ENCODE assay signal across 9 cellular contexts in the genomic region with DNA sequence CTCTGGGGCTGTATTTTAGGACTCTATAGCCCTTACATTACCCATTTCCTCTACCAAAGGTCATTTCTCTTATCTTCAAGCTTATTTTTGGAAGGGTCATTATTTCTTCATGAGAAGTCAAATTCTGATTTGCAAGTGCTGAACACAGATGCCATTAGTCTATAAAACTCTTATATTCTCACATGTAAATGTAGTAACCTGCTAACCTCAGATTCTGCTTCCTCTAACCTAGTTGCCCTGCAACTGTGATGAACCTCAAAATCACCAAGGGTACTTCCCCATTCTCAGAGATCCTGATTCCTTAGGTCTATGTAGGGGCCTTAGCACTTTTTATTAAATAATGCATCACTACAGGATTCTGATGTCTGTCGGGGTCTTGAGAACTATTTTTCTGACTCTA. TPM values are rescaled to one million over a fixed set of nuclear protein-coding genes. Genes with fewer than 3 reads are reported as not detected.
DNase-seq lines count a peak whose midpoint lies in the region; ATAC-seq and TF ChIP-seq lines count a peak whose summit lies in the region.
"Had no signal": no experiment of that assay in that cellular context is flagged by ENCODE, and none has a peak within 500 bp of the region (broad histone marks: within the 10 kb centered on the region; RNA-seq: fewer than 3 reads in every experiment).

No MANE protein-coding gene starts in this region.

- no peak overlapping the region for H3K4me3 Mint-ChIP-seq in activated CD8-positive, alpha-beta memory T cell treated with anti-CD3 and anti-CD28 coated beads, Interleukin-2, amount 10 ng/mL, durations not matched to agents 7 days and 5 days
- H3K4me3 Mint-ChIP-seq in activated CD4-positive, alpha-beta T cell treated with anti-CD3 and anti-CD28 coated beads, Interleukin-2, amount 10 ng/mL, durations not matched to agents 7 days and 5 days, result no peak overlapping the region

- H3K4me3 ChIP-seq in OCI-LY3 (ENCODE audit: low read length) (no peak overlapping the region), testis (no peak overlapping the region)
- H3K4me3 ChIP-seq: esophagus squamous epithelium had no signal

- no peaks in the 10 kb centered on the region for H3K9me3 ChIP-seq in OCI-LY3 (ENCODE audit: insufficient read depth, low read length)
- no peaks in the 10 kb centered on the region for H3K9me3 ChIP-seq in testis
- H3K9me3 ChIP-seq: esophagus squamous epithelium had no signal

- no peaks in the 10 kb centered on the region for H3K27me3 ChIP-seq in OCI-LY3 (ENCODE audit: low read depth, low read length)
- H3K27me3 ChIP-seq in testis, result no peaks in the 10 kb centered on the region
- H3K27me3 ChIP-seq: esophagus squamous epithelium had no signal

- WGBS in testis, 2 donors, result 90 to 93% methylated on average over 1 of the region's 1 CpG

- H3K36me3 ChIP-seq in OCI-LY3 (replicated peaks; ENCODE audit: low read depth, low read length) (no peaks in the 10 kb centered on the region), testis (ENCODE audit: low read depth, missing control alignments) (no peaks in the 10 kb centered on the region)
- H3K36me3 ChIP-seq: esophagus squamous epithelium had no signal

- ATAC-seq in activated CD8-positive, alpha-beta memory T cell treated with anti-CD3 and anti-CD28 coated beads, Interleukin-2, amount 10 ng/mL, durations not matched to agents 7 days and 5 days, result no peak
- ATAC-seq in HG02884 (IDR thresholded peaks at IDR 0.05; ENCODE audit: unreplicated experiment), result peak; percentile 48

- no peak overlapping the region for H2AFZ ChIP-seq in OCI-LY3 (ENCODE audit: low read depth, low read length)

- CTCF ChIA-PET in activated CD8-positive, alpha-beta memory T cell treated with anti-CD3 and anti-CD28 coated beads, Interleukin-2, amount 10 ng/mL, durations not matched to agents 7 days and 5 days (lab: Charles Lee), result interaction anchor here (1.4 to 10.8 kb wide), 3 partner anchors 10 to 63 kb away, joined by 3 to 70 read pairs (median 9); no protein-coding TSS in a partner anchor
- CTCF ChIA-PET in activated CD4-positive, alpha-beta T cell treated with anti-CD3 and anti-CD28 coated beads, Interleukin-2, amount 10 ng/mL, durations not matched to agents 7 days and 5 days (lab: Charles Lee), result interaction anchor here (1.4 to 1.6 kb wide), 2 partner anchors 10 to 33 kb away, joined by 4 to 5 read pairs; no protein-coding TSS in a partner anchor

- peak overlapping the region; percentile 56 for H3K27ac ChIP-seq in OCI-LY3 (ENCODE audit: low read length)
- H3K27ac ChIP-seq in testis, result peak overlapping the region; percentile 60 to 95

- peaks cover 75% of the 10 kb centered on the region for H3K4me1 Mint-ChIP-seq in activated CD8-positive, alpha-beta memory T cell treated with anti-CD3 and anti-CD28 coated beads, Interleukin-2, amount 10 ng/mL, durations not matched to agents 7 days and 5 days
- H3K4me1 Mint-ChIP-seq in activated CD4-positive, alpha-beta T cell treated with anti-CD3 and anti-CD28 coated beads, Interleukin-2, amount 10 ng/mL, durations not matched to agents 7 days and 5 days, result peaks cover 86% of the 10 kb centered on the region

- H3K27me3 Mint-ChIP-seq in activated CD8-positive, alpha-beta memory T cell treated with anti-CD3 and anti-CD28 coated beads, Interleukin-2, amount 10 ng/mL, durations not matched to agents 7 days and 5 days, result no peaks in the 10 kb centered on the region
- H3K27me3 Mint-ChIP-seq in activated CD4-positive, alpha-beta T cell treated with anti-CD3 and anti-CD28 coated beads, Interleukin-2, amount 10 ng/mL, durations not matched to agents 7 days and 5 days, result no peaks in the 10 kb centered on the region

- POLR2A ChIA-PET in activated CD4-positive, alpha-beta T cell treated with anti-CD3 and anti-CD28 coated beads, Interleukin-2, amount 10 ng/mL, durations not matched to agents 7 days and 5 days (lab: Charles Lee), result interaction anchor here (1.6 kb wide), 1 partner anchor 10 kb away, joined by 3 read pairs; no protein-coding TSS in a partner anchor

- peak overlapping the region; percentile 41 for H3K27ac Mint-ChIP-seq in activated CD8-positive, alpha-beta memory T cell treated with anti-CD3 and anti-CD28 coated beads, Interleukin-2, amount 10 ng/mL, durations not matched to agents 7 days and 5 days
- no peak overlapping the region for H3K27ac Mint-ChIP-seq in activated CD4-positive, alpha-beta T cell treated with anti-CD3 and anti-CD28 coated beads, Interleukin-2, amount 10 ng/mL, durations not matched to agents 7 days and 5 days

- H4K20me1 ChIP-seq in OCI-LY3 (ENCODE audit: insufficient read depth, low read length), result no peaks in the 10 kb centered on the region

- TF ChIP-seq CTCF in OCI-LY3 (IDR thresholded peaks at IDR 0.05; ENCODE audit: low read depth, low read length), result no peak
- TF ChIP-seq CTCF in testis (IDR thresholded peaks at IDR 0.05), result no peak

- no peak overlapping the region; the same call in 1 of the 2 replicates for H3K9ac ChIP-seq in OCI-LY3 (ENCODE audit: low read length)

- no peak for DNase-seq in activated CD8-positive, alpha-beta memory T cell treated with anti-CD3 and anti-CD28 coated beads, Interleukin-2, amount 10 ng/mL, durations not matched to agents 7 days and 5 days
- no peak for DNase-seq in activated CD8-positive, alpha-beta memory T cell treated with anti-CD3 and anti-CD28 coated beads for 24 hours
- DNase-seq in testis, result no peak
- no peak for DNase-seq in mesenteric fat pad (ENCODE audit: low spot score)
- DNase-seq in activated CD4-positive, alpha-beta T cell treated with anti-CD3 and anti-CD28 coated beads, Interleukin-2, amount 10 ng/mL, durations not matched to agents 7 days and 5 days, result no peak
- no peak for DNase-seq in HUDEP-2 (lab: John Stamatoyannopoulos, UW; ENCODE audit: unreplicated experiment in 76 of 76)
- DNase-seq: esophagus squamous epithelium had no signal

- H3K4me1 ChIP-seq in OCI-LY3 (ENCODE audit: low read length), result peaks cover 88% of the 10 kb centered on the region
- H3K4me1 ChIP-seq in testis, result peaks cover 12% of the 10 kb centered on the region

- peaks cover 28% of the 10 kb centered on the region for H3K36me3 Mint-ChIP-seq in activated CD8-positive, alpha-beta memory T cell treated with anti-CD3 and anti-CD28 coated beads, Interleukin-2, amount 10 ng/mL, durations not matched to agents 7 days and 5 days
- H3K36me3 Mint-ChIP-seq in activated CD4-positive, alpha-beta T cell treated with anti-CD3 and anti-CD28 coated beads, Interleukin-2, amount 10 ng/mL, durations not matched to agents 7 days and 5 days (ENCODE audit: low read depth), result peaks cover 37% of the 10 kb centered on the region

- peaks cover 60% of the 10 kb centered on the region for H3K79me2 ChIP-seq in OCI-LY3 (ENCODE audit: low read length)

- no peaks in the 10 kb centered on the region for H3K9me3 Mint-ChIP-seq in activated CD8-positive, alpha-beta memory T cell treated with anti-CD3 and anti-CD28 coated beads, Interleukin-2, amount 10 ng/mL, durations not matched to agents 7 days and 5 days (ENCODE audit: low read depth)
- no peaks in the 10 kb centered on the region for H3K9me3 Mint-ChIP-seq in activated CD4-positive, alpha-beta T cell treated with anti-CD3 and anti-CD28 coated beads, Interleukin-2, amount 10 ng/mL, durations not matched to agents 7 days and 5 days

- H3K4me2 ChIP-seq in OCI-LY3 (ENCODE audit: low read length), result peak overlapping the region; percentile 59

- TF ChIP-seq POLR2A in testis (IDR thresholded peaks at IDR 0.05), result no peak

- intact Hi-C loops in testis (cut with DNase I; ENCODE audit: low total_unique reads), result no loop called here

RNA-seq across cellular contexts. Expression of a gene that starts 6.3 kb away (rescaled TPM):
- 10 to 100 TPM; 73.7 to 75.4 TPM for total RNA-seq in activated CD8-positive, alpha-beta memory T cell treated with anti-CD3 and anti-CD28 coated beads, Interleukin-2, amount 10 ng/mL, durations not matched to agents 7 days and 5 days
- total RNA-seq in testis (10 to 100 TPM in 1 of 2 donors, 1 to 10 TPM in 1; 9.3 to 10.7 TPM), mesenteric fat pad (10.4 TPM)
- polyA plus RNA-seq in testis (ENCODE audit: insufficient read depth, low read depth, low replicate concordance), result 16.2 TPM
- 10 to 100 TPM; 62.3 to 65.1 TPM for total RNA-seq in activated CD4-positive, alpha-beta T cell treated with anti-CD3 and anti-CD28 coated beads, Interleukin-2, amount 10 ng/mL, durations not matched to agents 7 days and 5 days

RNA-seq across cellular contexts. Expression of a gene that starts 44.4 kb away (rescaled TPM):
- 10 to 100 TPM; 28.2 to 34.5 TPM for total RNA-seq in activated CD8-positive, alpha-beta memory T cell treated with anti-CD3 and anti-CD28 coated beads, Interleukin-2, amount 10 ng/mL, durations not matched to agents 7 days and 5 days
- 100 to 1,000 TPM; 398 to 527 TPM for total RNA-seq in testis
- polyA plus RNA-seq in testis (ENCODE audit: insufficient read depth, low read depth, low replicate concordance), result 939 TPM
- total RNA-seq in mesenteric fat pad, result 204 TPM
- 10 to 100 TPM; 10.7 to 10.8 TPM for total RNA-seq in activated CD4-positive, alpha-beta T cell treated with anti-CD3 and anti-CD28 coated beads, Interleukin-2, amount 10 ng/mL, durations not matched to agents 7 days and 5 days
